Comparison of ENCODE assay signal across 8 cellular contexts in genomic region chr19:56477429-56478338, GRCh38. TPM values are rescaled to one million over a fixed set of nuclear protein-coding genes. Genes with fewer than 3 reads are reported as not detected.
DNase-seq lines count a peak whose midpoint lies in the region; ATAC-seq, FAIRE-seq and TF ChIP-seq lines count a peak whose summit lies in the region.

No MANE protein-coding gene starts in this region.

- no TSS peak for BruUV-seq in endothelial cell of umbilical vein (replicated peaks; lab: Mats Ljungman, UMichigan)

- DNase-seq in NCI-H2081 (lab: John Stamatoyannopoulos, UW) (peak; percentile 81 to 93), endothelial cell of umbilical vein (ENCODE audit: low read depth, low spot score) (peak; percentile 82), mesendoderm (peak; percentile 97)
- DNase-seq in activated CD8-positive, alpha-beta memory T cell treated with anti-CD3 and anti-CD28 coated beads for 4 hours (ENCODE audit: low read depth in 2 of 2), result peak; percentile 22 to 50
- DNase-seq in stimulated activated CD8-positive, alpha-beta memory T cell treated with anti-CD3 and anti-CD28 coated beads, Interleukin-15, amount 100 ng/mL, for 1 hour (ENCODE audit: low read depth), result peak; percentile 20

- no peaks in the 10 kb centered on the region for H3K9me1 ChIP-seq in endothelial cell of umbilical vein (replicated peaks; ENCODE audit: control insufficient read depth, extremely low read depth, insufficient read depth, low read length)

- dilution Hi-C loops in endothelial cell of umbilical vein (cut with MboI; ENCODE audit: extremely low pct_ligation_motif_present, low sequenced_read_pairs), result no loop called here

- H2AFZ ChIP-seq in endothelial cell of umbilical vein (ENCODE audit: low read depth, low read length), result peak overlapping the region; percentile 32

- H2BK15ac ChIP-seq in mesendoderm (replicated peaks; ENCODE audit: low read depth), result no peak overlapping the region

- H3K79me2 ChIP-seq in endothelial cell of umbilical vein (ENCODE audit: control insufficient read depth, insufficient read depth, low read length) (no peaks in the 10 kb centered on the region), mesendoderm (ENCODE audit: control insufficient read depth, insufficient read depth, low read length) (peaks cover 47% of the 10 kb centered on the region)

- no peak for TF ChIP-seq POLR2A in endothelial cell of umbilical vein (IDR thresholded peaks at IDR 0.05; ENCODE audit: low read depth, low read length)

- H3K4me1 ChIP-seq in BLaER1, result no peaks in the 10 kb centered on the region
- H3K4me1 ChIP-seq in endothelial cell of umbilical vein (ENCODE audit: control insufficient read depth, extremely low read depth, insufficient read depth, low read length), result no peaks in the 10 kb centered on the region
- H3K4me1 ChIP-seq in mesendoderm (ENCODE audit: control insufficient read depth, low read depth, low read length), result no peaks in the 10 kb centered on the region

- H3K27ac ChIP-seq in BLaER1 (no peak overlapping the region), endothelial cell of umbilical vein (ENCODE audit: insufficient read depth, low read depth, low read length) (no peak overlapping the region), mesendoderm (ENCODE audit: low read depth, low read length) (no peak overlapping the region)

- no peak for ATAC-seq in GM19023 (IDR thresholded peaks at IDR 0.05; ENCODE audit: unreplicated experiment)
- no peak for ATAC-seq in HG02571 (IDR thresholded peaks at IDR 0.05; ENCODE audit: unreplicated experiment)

- H3K4ac ChIP-seq in mesendoderm (ENCODE audit: low read depth, low read length), result no peak overlapping the region

- H3K56ac ChIP-seq in mesendoderm (ENCODE audit: low read length), result peak overlapping the region; percentile 95

- intact Hi-C loops in endothelial cell of umbilical vein (cut with micrococcal nuclease), result loop anchor here (1.0 kb wide), 1 partner anchor 30 kb away; the partner anchor contains the start of gene ZNF471

- POLR2A ChIA-PET in endothelial cell of umbilical vein (lab: Charles Lee), result no interaction called here

- no peaks in the 10 kb centered on the region for H4K20me1 ChIP-seq in BLaER1
- H4K20me1 ChIP-seq in endothelial cell of umbilical vein (replicated peaks; ENCODE audit: control insufficient read depth, extremely low read depth, insufficient read depth, low read length), result no peaks in the 10 kb centered on the region

- H3K79me1 ChIP-seq in mesendoderm (ENCODE audit: low read length), result peaks cover 17% of the 10 kb centered on the region

- 0 out of 2 replicates have a peak overlapping the region, but pooled peaks have one; percentile 5 for H3K4me3 ChIP-seq in BLaER1
- H3K4me3 ChIP-seq in endothelial cell of umbilical vein (replicated peaks in 1 of 3; ENCODE audit: insufficient read depth in 1 of 3, low read depth in 1 of 3, low read length in 3 of 3), result peak overlapping the region in 2 of 3 experiments; percentile 54 to 65
- peak overlapping the region; percentile 85 for H3K4me3 ChIP-seq in mesendoderm (ENCODE audit: low read length)

- H3K9me3 ChIP-seq in BLaER1, result peaks cover 70% of the 10 kb centered on the region
- no peaks in the 10 kb centered on the region for H3K9me3 ChIP-seq in endothelial cell of umbilical vein (replicated peaks; ENCODE audit: control insufficient read depth, insufficient read depth, low read length)

- WGBS in mesendoderm (ENCODE audit: extremely low coverage, insufficient coverage, low lambda C conversion rate), result no CpG with 5 or more reads among the region's 80 CpGs

- H3K27me3 ChIP-seq in BLaER1, result no peaks in the 10 kb centered on the region
- H3K27me3 ChIP-seq in endothelial cell of umbilical vein (ENCODE audit: control insufficient read depth in 2 of 2, insufficient read depth in 2 of 2, low read length in 2 of 2), result no peaks in the 10 kb centered on the region
- H3K27me3 ChIP-seq in mesendoderm (ENCODE audit: insufficient read depth, low read length, poor library complexity), result no peaks in the 10 kb centered on the region

- H3K4me2 ChIP-seq in BLaER1, result no peak overlapping the region
- peak overlapping the region; percentile 73 for H3K4me2 ChIP-seq in endothelial cell of umbilical vein (ENCODE audit: insufficient read depth, low read length)
- H3K4me2 ChIP-seq in mesendoderm (ENCODE audit: low read length), result peak overlapping the region; percentile 96

- no peak overlapping the region for H4K8ac ChIP-seq in mesendoderm (ENCODE audit: low read depth, low read length)

- TF ChIP-seq CTCF in endothelial cell of umbilical vein (IDR thresholded peaks at IDR 0.05; ENCODE audit: extremely low read depth in 1 of 2, insufficient read depth in 1 of 2, low read depth in 1 of 2, low read length in 2 of 2), result no peak

- H3K36me3 ChIP-seq in BLaER1 (no peaks in the 10 kb centered on the region), endothelial cell of umbilical vein (ENCODE audit: control insufficient read depth in 2 of 2, extremely low read depth in 1 of 2, insufficient read depth in 2 of 2, low read length in 2 of 2) (no peaks in the 10 kb centered on the region), mesendoderm (ENCODE audit: control insufficient read depth, insufficient read depth, low read length) (no peaks in the 10 kb centered on the region)

- no peak overlapping the region for H2AK5ac ChIP-seq in mesendoderm (ENCODE audit: low read length)

- no peak overlapping the region for H3K23ac ChIP-seq in mesendoderm (ENCODE audit: low read length)

- no peak overlapping the region for H4K5ac ChIP-seq in mesendoderm (ENCODE audit: low read length)

- CTCF ChIA-PET in endothelial cell of umbilical vein (lab: Charles Lee), result no interaction called here

- peak overlapping the region; percentile 86 for H2BK5ac ChIP-seq in mesendoderm (ENCODE audit: low read length)

- H3K9ac ChIP-seq in BLaER1 (no peak overlapping the region), endothelial cell of umbilical vein (replicated peaks; ENCODE audit: extremely low read depth, insufficient read depth, low read length) (peak overlapping the region; percentile 6), mesendoderm (ENCODE audit: low read length) (peak overlapping the region; percentile 87)

- peak; percentile 4 for FAIRE-seq in endothelial cell of umbilical vein (lab: Jason Lieb, UNC)

- H3K18ac ChIP-seq in mesendoderm (ENCODE audit: low read length), result no peak overlapping the region

- no peak overlapping the region for H2BK120ac ChIP-seq in mesendoderm (ENCODE audit: low read depth, low read length)

TF ChIP-seq in endothelial cell of umbilical vein, 7 proteins besides CTCF, POLR2A, EP300 and RAD21:
- TF ChIP-seq MAX (IDR thresholded peaks at IDR 0.05; ENCODE audit: insufficient read depth, insufficient read length) (peak; percentile 31), MYC (IDR thresholded peaks at IDR 0.05; ENCODE audit: low read depth, low read length) (no peak)

RNA-seq across cellular contexts. Expression of gene ZNF667, which starts 0.5 kb away (rescaled TPM):
- 1.3 and 1.6 TPM in 2 replicates for total RNA-seq in endothelial cell of umbilical vein
- polyA plus RNA-seq in endothelial cell of umbilical vein, result 0.29 and 0.35 TPM in 2 replicates
- polyA plus RNA-seq in endothelial cell of umbilical vein (2011; cell fraction: cytosol; rRNA removed), result 0.30 and 0.36 TPM in 2 replicates
- 2.0 and 2.3 TPM in 2 replicates for polyA plus RNA-seq in endothelial cell of umbilical vein (2011; cell fraction: nucleus; rRNA removed)
- polyA plus RNA-seq in endothelial cell of umbilical vein (2012), result 0.16 and 0.34 TPM in 2 replicates
- 1.3 and 1.5 TPM in 2 replicates for polyA minus RNA-seq in endothelial cell of umbilical vein
- polyA minus RNA-seq in endothelial cell of umbilical vein (2011; cell fraction: cytosol; rRNA and poly(A)+ RNA removed), result not detected
- polyA minus RNA-seq in endothelial cell of umbilical vein (2011; cell fraction: nucleus; rRNA and poly(A)+ RNA removed), result 1.2 and 2.1 TPM in 2 replicates
- polyA plus RNA-seq in mesendoderm (2013, experiment 1 of 2), result 8.1 TPM
- polyA plus RNA-seq in mesendoderm (2013, experiment 2 of 2), result 8.4 TPM

RNA-seq across cellular contexts. Expression of gene ZNF471, which starts 30.0 kb away (rescaled TPM):
- total RNA-seq in endothelial cell of umbilical vein, result 2.0 and 3.1 TPM in 2 replicates
- polyA plus RNA-seq in endothelial cell of umbilical vein, result 0.70 and 0.92 TPM in 2 replicates
- polyA plus RNA-seq in endothelial cell of umbilical vein (2011; cell fraction: cytosol; rRNA removed), result 0.71 and 1.1 TPM in 2 replicates
- polyA plus RNA-seq in endothelial cell of umbilical vein (2011; cell fraction: nucleus; rRNA removed), result 5.8 and 6.2 TPM in 2 replicates
- 0.79 and 1.8 TPM in 2 replicates for polyA plus RNA-seq in endothelial cell of umbilical vein (2012)
- 2.4 and 2.7 TPM in 2 replicates for polyA minus RNA-seq in endothelial cell of umbilical vein
- not detected for polyA minus RNA-seq in endothelial cell of umbilical vein (2011; cell fraction: cytosol; rRNA and poly(A)+ RNA removed)
- 2.1 and 2.5 TPM in 2 replicates for polyA minus RNA-seq in endothelial cell of umbilical vein (2011; cell fraction: nucleus; rRNA and poly(A)+ RNA removed)
- 0.63 TPM for polyA plus RNA-seq in mesendoderm (2013, experiment 1 of 2)
- 0.81 TPM for polyA plus RNA-seq in mesendoderm (2013, experiment 2 of 2)

Comparison
In these comparisons a context has a peak if more than half of its experiments do, and no peak if none do; other contexts are left out.
1. H3K4me3 ChIP-seq: peak in every context shown above with its lines; median percentile 85 in mesendoderm; 60 in endothelial cell of umbilical vein; 5 in BLaER1.
2. DNase-seq: peak in every context shown above with its lines; median percentile 97 in mesendoderm; 87 in NCI-H2081; 82 in endothelial cell of umbilical vein; 36 in activated CD8-positive, alpha-beta memory T cell treated with anti-CD3 and anti-CD28 coated beads for 4 hours; 20 in stimulated activated CD8-positive, alpha-beta memory T cell treated with anti-CD3 and anti-CD28 coated beads, Interleukin-15, amount 100 ng/mL, for 1 hour.